ENCODE assay signal across 7 cellular contexts in genomic region chr15:78797956-78798754, GRCh38. TPM values are rescaled to one million over a fixed set of nuclear protein-coding genes. Genes with fewer than 3 reads are reported as not detected.
DNase-seq lines count a peak whose midpoint lies in the region; ATAC-seq and TF ChIP-seq lines count a peak whose summit lies in the region.
"Not testable (repeated sequence)": the region's sequence is repeated elsewhere in the genome, so short reads cannot be mapped to it uniquely, and the experiment has no call there.

No MANE protein-coding gene starts in this region.

- H3K9me3 ChIP-seq in mammary epithelial cell (replicated peaks; ENCODE audit: insufficient read depth, low read length), result not testable (repeated sequence)

- BruUV-seq in mammary epithelial cell (replicated peaks; lab: Mats Ljungman, UMichigan), result not testable (repeated sequence)

- H2AFZ ChIP-seq in mammary epithelial cell (ENCODE audit: low read depth, low read length), result peak overlapping the region; percentile 49

- ATAC-seq in SK-N-SH treated with all-trans-retinoic acid at 6 μM for 48 hours, result peak; percentile 83

- H3K27ac ChIP-seq in mammary epithelial cell (ENCODE audit: insufficient read depth, low read depth, low read length), result not testable (repeated sequence)

- not testable (repeated sequence) for H3K27me3 ChIP-seq in mammary epithelial cell (ENCODE audit: insufficient read depth, low read length)

- not testable (repeated sequence) for TF ChIP-seq CTCF in mammary epithelial cell (conservative IDR thresholded peaks at IDR 0.05 in 1 of 2, IDR thresholded peaks at IDR 0.05 in 1 of 2; ENCODE audit: extremely low read depth in 1 of 2, insufficient read depth in 1 of 2, low read depth in 1 of 2, low read length in 2 of 2); fibroblast of villous mesenchyme (IDR thresholded peaks at IDR 0.05; ENCODE audit: insufficient read depth, low read depth, low read length)

- DNase-seq in G401 (ENCODE audit: low spot score) (peak; percentile 37), LoVo (ENCODE audit: low spot score) (peak; percentile 50), mammary epithelial cell (peak; percentile 52), fibroblast of villous mesenchyme (ENCODE audit: low read depth) (peak; percentile 28), hepatic stellate cell (ENCODE audit: low spot score) (peak; percentile 85), renal cortical epithelial cell (ENCODE audit: low read depth) (peak; percentile 30)

- CTCF ChIA-PET in mammary epithelial cell (lab: Charles Lee; ENCODE audit: low non-redundant PET), result not testable (repeated sequence)

- intact Hi-C loops in mammary epithelial cell (cut with micrococcal nuclease), result not testable (repeated sequence)

- WGBS in mammary epithelial cell (ENCODE audit: low coverage, missing lambda C conversion rate), result 57% methylated on average over 13 of the region's 19 CpGs

- in situ Hi-C loops in G401 (cut with HindIII; ENCODE audit: low sequenced_read_pairs); mammary epithelial cell (cut with MboI; ENCODE audit: low sequenced_read_pairs in 2 of 2): not testable (repeated sequence)

- not testable (repeated sequence) for H3K9ac ChIP-seq in mammary epithelial cell (ENCODE audit: insufficient read depth, low read length)

- not testable (repeated sequence) for H3K79me2 ChIP-seq in mammary epithelial cell (ENCODE audit: insufficient read depth, low read length)

- not testable (repeated sequence) for H4K20me1 ChIP-seq in mammary epithelial cell (ENCODE audit: insufficient read depth, low read length)

- dilution Hi-C loops in mammary epithelial cell (cut with HindIII; ENCODE audit: low sequenced_read_pairs), result loop anchor here (5.0 kb wide), 1 partner anchor 106 kb away; no protein-coding TSS in a partner anchor

- not testable (repeated sequence) for H3K36me3 ChIP-seq in mammary epithelial cell (ENCODE audit: insufficient read depth, low read length)

- peaks cover 15% of the 10 kb centered on the region for H3K4me1 ChIP-seq in mammary epithelial cell (ENCODE audit: insufficient read depth, low read length)

- H3K4me2 ChIP-seq in mammary epithelial cell (ENCODE audit: insufficient read depth, low read depth, low read length), result peak overlapping the region; percentile 45

- H3K4me3 ChIP-seq in mammary epithelial cell (replicated peaks in 1 of 3; ENCODE audit: insufficient read depth in 1 of 3, low read depth in 2 of 3, low read length in 3 of 3); fibroblast of villous mesenchyme (ENCODE audit: low read depth, low read length): not testable (repeated sequence)

RNA-seq across cellular contexts. Expression of gene ADAMTS7, which starts 13.1 kb away (rescaled TPM):
- 6.1 and 8.1 TPM in 2 replicates for total RNA-seq in G401 (2014; rRNA removed; shearing (Covaris generic))
- total RNA-seq in mammary epithelial cell (10 to 100 TPM in 1 of 2 donors, 1 to 10 TPM in 1; 6.7 to 10.6 TPM), fibroblast of villous mesenchyme (16.4 and 17.4 TPM in 2 replicates), renal cortical epithelial cell (4.5 and 9.9 TPM in 2 replicates)
- 5.6 TPM for polyA plus RNA-seq in mammary epithelial cell
- polyA minus RNA-seq in mammary epithelial cell, result 3.0 TPM

Comparison
In these comparisons a context has a peak if more than half of its experiments do, and no peak if none do; other contexts are left out.
1. DNase-seq: peak in every context shown above with its lines; median percentile 85 in hepatic stellate cell; 52 in mammary epithelial cell; 50 in LoVo; 37 in G401; 30 in renal cortical epithelial cell; 28 in fibroblast of villous mesenchyme.